Comparison of ENCODE assay signal across 25 cellular contexts in genomic region chrX:135200297-135200696, GRCh38.
"Had no signal": no experiment of that assay in that cellular context is flagged by ENCODE, and none has a peak within 500 bp of the region (broad histone marks: within the 10 kb centered on the region; RNA-seq: fewer than 3 reads in every experiment).

No MANE protein-coding gene starts in this region.

- H3K27ac Mint-ChIP-seq: immature natural killer cell; naive thymus-derived CD8-positive, alpha-beta T cell; nephron progenitor cell; type B pancreatic cell had no signal

- ATAC-seq: left ventricle myocardium superior; lower lobe of right lung; naive thymus-derived CD8-positive, alpha-beta T cell; sciatic nerve; stimulated activated naive CD8-positive, alpha-beta T cell treated with anti-CD3 and anti-CD28 coated beads, Interleukin-15, Interleukin-2, amounts not matched to agents 100 U/mL and 50 U/mL, for 24 hours had no signal

- H3K36me3 Mint-ChIP-seq: immature natural killer cell; naive thymus-derived CD8-positive, alpha-beta T cell; type B pancreatic cell had no signal

- H3K4me3 ChIP-seq: lower lobe of right lung, prostate gland, right atrium auricular region, smooth muscle cell, testis, tibial artery had no signal

- H3K4me3 Mint-ChIP-seq: immature natural killer cell; naive thymus-derived CD8-positive, alpha-beta T cell; nephron progenitor cell; type B pancreatic cell had no signal

- H3K4me1 Mint-ChIP-seq: immature natural killer cell; naive thymus-derived CD8-positive, alpha-beta T cell; nephron progenitor cell had no signal

- FAIRE-seq: frontal cortex had no signal

- DNase-seq: cortex of kidney; effector CD4-positive, alpha-beta T cell; hypothalamus; immature natural killer cell; islet precursor cell; kidney glomerular epithelial cell; left ventricle myocardium superior; lower lobe of right lung; naive thymus-derived CD8-positive, alpha-beta T cell; nephron progenitor cell; nucleus accumbens; stimulated activated CD4-positive, alpha-beta T cell treated with anti-CD3 and anti-CD28 coated beads, Interleukin-12 subunit alpha, Interleukin-12 subunit beta, amount 100 ng/mL, for 4 hours; stimulated activated CD4-positive, alpha-beta T cell treated with anti-CD3 and anti-CD28 coated beads, Interleukin-1b, Interleukin-23, amount 100 ng/mL, for 48 hours; stimulated activated CD4-positive, alpha-beta T cell treated with anti-CD3 and anti-CD28 coated beads, Interleukin-4, amount 100 ng/mL, for 1 hour; stimulated activated CD8-positive, alpha-beta memory T cell treated with anti-CD3 and anti-CD28 coated beads, Interleukin-4, amount 100 ng/mL, for 48 hours; stimulated activated naive CD8-positive, alpha-beta T cell treated with anti-CD3 and anti-CD28 coated beads, Interleukin-15, Interleukin-2, amounts not matched to agents 100 U/mL and 50 U/mL, for 24 hours; substantia nigra; testis; tibial artery had no signal

- H3K9me3 Mint-ChIP-seq: immature natural killer cell; naive thymus-derived CD8-positive, alpha-beta T cell; type B pancreatic cell had no signal
